ENCODE assay signal across 8 cellular contexts in the genomic region with DNA sequence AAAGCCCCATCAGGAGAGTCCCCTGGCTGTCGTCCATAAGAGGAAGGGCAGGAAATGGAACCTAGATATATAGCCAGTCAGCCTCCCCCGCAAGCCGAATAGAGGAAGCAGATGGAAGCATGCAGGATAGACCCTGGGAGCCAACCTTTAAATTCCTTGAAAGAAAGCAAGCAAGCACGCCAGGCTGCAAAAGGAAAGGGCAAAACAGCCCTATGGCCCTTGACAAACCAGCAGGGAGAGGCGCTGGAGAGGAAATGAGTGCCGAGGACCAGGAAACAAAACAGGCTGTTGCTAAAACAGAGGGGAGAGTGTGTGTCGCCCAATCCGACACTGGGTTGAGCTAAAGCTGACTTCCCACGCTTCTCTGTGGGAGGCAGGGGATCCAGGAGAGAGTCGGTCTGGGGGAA.
DNase-seq lines count a peak whose midpoint lies in the region; ATAC-seq, FAIRE-seq and TF ChIP-seq lines count a peak whose summit lies in the region.

No MANE protein-coding gene starts in this region.

- TF ChIP-seq CTCF in hepatocyte (IDR thresholded peaks at IDR 0.05; ENCODE audit: poor library complexity), result no peak
- no peak for TF ChIP-seq CTCF in foreskin fibroblast (IDR thresholded peaks at IDR 0.05; ENCODE audit: low read depth, low read length)

- H4K91ac ChIP-seq in mesenchymal stem cell (ENCODE audit: low read length), result no peak overlapping the region

- H2AK5ac ChIP-seq in mesenchymal stem cell (ENCODE audit: low read length, severe bottlenecking), result no peak overlapping the region

- H3K4me1 ChIP-seq in mesenchymal stem cell (ENCODE audit: control insufficient read depth, insufficient read depth, low read depth, low read length), result peaks cover 5% of the 10 kb centered on the region
- H3K4me1 ChIP-seq in hepatocyte (ENCODE audit: insufficient read depth), result no peaks in the 10 kb centered on the region

- H3K9me3 Mint-ChIP-seq in activated naive CD4-positive, alpha-beta T cell treated with anti-CD3 and anti-CD28 coated beads, Interleukin-2, amount 50 U/mL, for 24 hours, result no peaks in the 10 kb centered on the region
- peaks cover 5% of the 10 kb centered on the region in 2 donors for H3K9me3 Mint-ChIP-seq in activated naive CD4-positive, alpha-beta T cell treated with anti-CD3 and anti-CD28 coated beads, Interleukin-2, amount 50 U/mL, for 72 hours

- peak overlapping the region; percentile 4 for H3K4me2 ChIP-seq in mesenchymal stem cell (ENCODE audit: low read length, poor library complexity, severe bottlenecking)
- no peak overlapping the region for H3K4me2 ChIP-seq in hepatocyte

- H3K4me3 Mint-ChIP-seq in activated naive CD4-positive, alpha-beta T cell treated with anti-CD3 and anti-CD28 coated beads, Interleukin-2, amount 50 U/mL, for 24 hours, result peak overlapping the region; percentile 6

- H3K9me2 ChIP-seq in hepatocyte (replicated peaks; ENCODE audit: insufficient read depth), result no peaks in the 10 kb centered on the region

- peaks cover 5% of the 10 kb centered on the region for H3K4me1 Mint-ChIP-seq in activated naive CD4-positive, alpha-beta T cell treated with anti-CD3 and anti-CD28 coated beads, Interleukin-2, amount 50 U/mL, for 24 hours

- no peak overlapping the region for H3K23ac ChIP-seq in mesenchymal stem cell (ENCODE audit: low read length in 2 of 2)

- H3K9me3 ChIP-seq in mesenchymal stem cell (ENCODE audit: control insufficient read depth, low read length), result no peaks in the 10 kb centered on the region
- H3K9me3 ChIP-seq in hepatocyte (ENCODE audit: low read depth), result no peaks in the 10 kb centered on the region

- H2BK5ac ChIP-seq in mesenchymal stem cell (ENCODE audit: low read depth, low read length, poor library complexity, severe bottlenecking), result no peak overlapping the region

- H2BK15ac ChIP-seq in mesenchymal stem cell (ENCODE audit: low read depth, poor library complexity, severe bottlenecking), result no peak overlapping the region

- no peak for DNase-seq in activated naive CD4-positive, alpha-beta T cell treated with anti-CD3 and anti-CD28 coated beads, Interleukin-2, amount 50 U/mL, for 72 hours (ENCODE audit: low spot score in 2 of 2)
- DNase-seq in cerebellum (ENCODE audit: low spot score), result peak; percentile 60
- DNase-seq in mesenchymal stem cell, result peak; percentile 1
- peak; percentile 10 for DNase-seq in urothelium cell line (ENCODE audit: low spot score)
- no peak for DNase-seq in hepatocyte (ENCODE audit: low spot score)
- no peak for DNase-seq in foreskin fibroblast
- no peak for DNase-seq in SHP77 treated with DMSO at 0.1 percent for 48 hours (lab: John Stamatoyannopoulos, UW)

- H3K14ac ChIP-seq in mesenchymal stem cell (ENCODE audit: low read length in 2 of 2), result no peak overlapping the region

- no peak for ATAC-seq in activated naive CD4-positive, alpha-beta T cell treated with anti-CD3 and anti-CD28 coated beads, Interleukin-2, amount 50 U/mL, for 72 hours

- peaks cover 18% of the 10 kb centered on the region for H3K27me3 Mint-ChIP-seq in activated naive CD4-positive, alpha-beta T cell treated with anti-CD3 and anti-CD28 coated beads, Interleukin-2, amount 50 U/mL, for 24 hours

- FAIRE-seq in urothelium cell line (lab: Jason Lieb, UNC), result no peak

- H3K4me3 ChIP-seq in mesenchymal stem cell (ENCODE audit: insufficient read depth in 1 of 2, low read depth in 1 of 2, low read length in 2 of 2), result peak overlapping the region in 1 of 2 experiments; percentile 54
- H3K4me3 ChIP-seq in hepatocyte, result no peak overlapping the region
- no peak overlapping the region for H3K4me3 ChIP-seq in foreskin fibroblast (ENCODE audit: low read depth in 1 of 2, low read length in 2 of 2)

- no peak overlapping the region for H3K18ac ChIP-seq in mesenchymal stem cell (ENCODE audit: low read depth in 1 of 2, low read length in 2 of 2)

- H4K8ac ChIP-seq in mesenchymal stem cell (ENCODE audit: low read length), result no peak overlapping the region

- H4K20me1 ChIP-seq in hepatocyte (ENCODE audit: insufficient read depth, poor library complexity, severe bottlenecking), result no peaks in the 10 kb centered on the region

- H2AFZ ChIP-seq in mesenchymal stem cell (ENCODE audit: low read depth, low read length), result peak overlapping the region; percentile 49
- no peak overlapping the region for H2AFZ ChIP-seq in hepatocyte

- H2BK12ac ChIP-seq in mesenchymal stem cell (ENCODE audit: low read length in 2 of 2), result no peak overlapping the region

- H3K4ac ChIP-seq in mesenchymal stem cell (ENCODE audit: low read depth in 1 of 2, low read length in 2 of 2), result no peak overlapping the region

- H3K36me3 Mint-ChIP-seq in activated naive CD4-positive, alpha-beta T cell treated with anti-CD3 and anti-CD28 coated beads, Interleukin-2, amount 50 U/mL, for 24 hours, result no peaks in the 10 kb centered on the region
- H3K36me3 Mint-ChIP-seq in activated naive CD4-positive, alpha-beta T cell treated with anti-CD3 and anti-CD28 coated beads, Interleukin-2, amount 50 U/mL, for 72 hours, result peaks cover 0 to 6% of the 10 kb centered on the region in 2 donors

- H3K9ac ChIP-seq in mesenchymal stem cell (ENCODE audit: low read length), result peak overlapping the region; percentile 26

- H3K79me1 ChIP-seq in mesenchymal stem cell (replicated peaks; ENCODE audit: low read length, poor library complexity, severe bottlenecking), result no peaks in the 10 kb centered on the region

- H3K27ac ChIP-seq in mesenchymal stem cell (ENCODE audit: low read length, poor library complexity, severe bottlenecking), result no peak overlapping the region
- H3K27ac ChIP-seq in hepatocyte, result no peak overlapping the region

- no peak overlapping the region for H3K27ac Mint-ChIP-seq in activated naive CD4-positive, alpha-beta T cell treated with anti-CD3 and anti-CD28 coated beads, Interleukin-2, amount 50 U/mL, for 24 hours
- no peak overlapping the region for H3K27ac Mint-ChIP-seq in activated naive CD4-positive, alpha-beta T cell treated with anti-CD3 and anti-CD28 coated beads, Interleukin-2, amount 50 U/mL, for 72 hours

- no peaks in the 10 kb centered on the region for H3K79me2 ChIP-seq in hepatocyte

- H3K27me3 ChIP-seq in mesenchymal stem cell (ENCODE audit: control insufficient read depth in 1 of 2, insufficient read depth in 1 of 2, low read length in 2 of 2), result no peaks in the 10 kb centered on the region
- no peaks in the 10 kb centered on the region for H3K27me3 ChIP-seq in hepatocyte

- H3K36me3 ChIP-seq in mesenchymal stem cell (ENCODE audit: control insufficient read depth in 1 of 2, insufficient read depth in 2 of 2, low read depth in 1 of 2, low read length in 2 of 2) (no peaks in the 10 kb centered on the region), hepatocyte (replicated peaks; ENCODE audit: insufficient read depth, low read depth) (no peaks in the 10 kb centered on the region)

- H2BK120ac ChIP-seq in mesenchymal stem cell (ENCODE audit: low read depth, low read length), result no peak overlapping the region

- WGBS in mesenchymal stem cell, result 8% methylated on average over 10 of the region's 10 CpGs
- 56% methylated on average over 10 of the region's 10 CpGs for WGBS in hepatocyte (ENCODE audit: low lambda C conversion rate, missing lambda C conversion rate)

Comparison
In these comparisons a context has a peak if more than half of its experiments do, and no peak if none do; other contexts are left out.
1. DNase-seq: peak in cerebellum (single experiment), mesenchymal stem cell (single experiment) and urothelium cell line (single experiment); none in activated naive CD4-positive, alpha-beta T cell treated with anti-CD3 and anti-CD28 coated beads, Interleukin-2, amount 50 U/mL, for 72 hours (0 of 2), hepatocyte (single experiment), foreskin fibroblast (0 of 2) and SHP77 treated with DMSO at 0.1 percent for 48 hours (single experiment).